In genomic region chrX:43720961-43721360, GRCh38 we compare ENCODE assay signal across 25 cellular contexts.
"Had no signal": no experiment of that assay in that cellular context is flagged by ENCODE, and none has a peak within 500 bp of the region (broad histone marks: within the 10 kb centered on the region; RNA-seq: fewer than 3 reads in every experiment).

No MANE protein-coding gene starts in this region.

- H3K9me3 ChIP-seq: suprapubic skin, testis, thoracic aorta, thyroid gland, transverse colon, upper lobe of right lung, vagina had no signal

- H3K4me1 ChIP-seq: stomach, suprapubic skin, testis, thyroid gland, tibial nerve, transverse colon, upper lobe of left lung, upper lobe of right lung, uterus, vagina had no signal

- FAIRE-seq: urothelium cell line had no signal

- H3K4me3 ChIP-seq: stomach, suprapubic skin, testis, thoracic aorta, thyroid gland, tibial nerve, transverse colon, upper lobe of left lung, upper lobe of right lung, uterus, vagina had no signal

- H3K36me3 ChIP-seq: suprapubic skin, thoracic aorta, tibial nerve, transverse colon, upper lobe of right lung, uterus had no signal

- ATAC-seq: stimulated activated effector memory CD8-positive, alpha-beta T cell treated with anti-CD3 and anti-CD28 coated beads, Interleukin-12 subunit alpha, Interleukin-12 subunit beta, amount 100 ng/mL, for 72 hours; stimulated activated memory B cell treated with anti-CD40 and anti-IgM and Interleukin-4, amounts not matched to agents 10 μg/mL and 1 μg/mL and 100 μg/mL, for 72 hours; stimulated activated naive B cell treated with anti-CD40 and anti-IgM and Interleukin-4, amounts not matched to agents 10 μg/mL and 1 μg/mL and 100 μg/mL, for 72 hours; stimulated activated naive CD8-positive, alpha-beta T cell treated with anti-CD3 and anti-CD28 coated beads, Interleukin-15, amount 100 ng/mL, for 72 hours; stimulated activated naive CD8-positive, alpha-beta T cell treated with anti-CD3 and anti-CD28 coated beads, Interleukin-15, Interleukin-2, amounts not matched to agents 100 U/mL and 50 U/mL, for 24 hours; upper lobe of right lung had no signal

- H3K27ac ChIP-seq: stomach, suprapubic skin, testis, thoracic aorta, thyroid gland, tibial nerve, transverse colon, upper lobe of left lung, upper lobe of right lung, uterus, vagina had no signal

- H3K27me3 ChIP-seq: stomach, suprapubic skin, testis, thyroid gland, tibial nerve, transverse colon, upper lobe of left lung, upper lobe of right lung, uterus, vagina had no signal

- DNase-seq: stimulated activated CD4-positive, alpha-beta T cell treated with anti-CD3 and anti-CD28 coated beads, Interleukin-2, amount 100 ng/mL, for 48 hours; stimulated activated CD4-positive, alpha-beta T cell treated with anti-CD3 and anti-CD28 coated beads, Interleukin-4, amount 100 ng/mL, for 1 hour; stimulated activated CD4-positive, alpha-beta T cell treated with anti-CD3 and anti-CD28 coated beads, Interleukin-4, amount 100 ng/mL, for 24 hours; stimulated activated CD4-positive, alpha-beta T cell treated with anti-CD3 and anti-CD28 coated beads, Interleukin-4, amount 100 ng/mL, for 4 hours; stimulated activated CD8-positive, alpha-beta memory T cell treated with anti-CD3 and anti-CD28 coated beads, Interleukin-4, amount 100 ng/mL, for 48 hours; stimulated activated naive B cell treated with anti-CD40 and anti-IgM and Interleukin-4, amounts not matched to agents 10 μg/mL and 1 μg/mL and 100 μg/mL, for 72 hours; stimulated activated naive CD4-positive, alpha-beta T cell; stimulated activated naive CD4-positive, alpha-beta T cell treated with Interleukin-2 at 50 U/mL for 16 hours; stimulated activated naive CD8-positive, alpha-beta T cell treated with anti-CD3 and anti-CD28 coated beads, Interleukin-15, amount 100 ng/mL, for 72 hours; stimulated activated naive CD8-positive, alpha-beta T cell treated with anti-CD3 and anti-CD28 coated beads, Interleukin-15, Interleukin-2, amounts not matched to agents 100 U/mL and 50 U/mL, for 24 hours; stomach; substantia nigra; testis; thyroid gland; transverse colon; upper lobe of left lung; upper lobe of right lung; uterus had no signal
